In genomic region chr7:130146693-130147520, GRCh38 we compare ENCODE assay signal across 1 cellular context.
TF ChIP-seq lines count a peak whose summit lies in the region.

No MANE protein-coding gene starts in this region.

TF ChIP-seq in HepG2, 621 proteins besides CTCF, POLR2A, EP300 and RAD21 (continued from another document):
- peak; percentile 60; the same call in 1 of the 2 replicates for TF ChIP-seq THRA (CRISPR knock-in tag; IDR thresholded peaks at IDR 0.05; ENCODE audit: borderline replicate concordance)
- TF ChIP-seq MNT (IDR thresholded peaks at IDR 0.05), result no peak
- no peak for TF ChIP-seq PTBP1 (IDR thresholded peaks at IDR 0.05; ENCODE audit: low read depth, low read length, poor library complexity, severe bottlenecking)
- no peak for TF ChIP-seq MZF1 (CRISPR knock-in tag; IDR thresholded peaks at IDR 0.05; ENCODE audit: borderline replicate concordance)
- TF ChIP-seq ZNF644 (CRISPR knock-in tag; IDR thresholded peaks at IDR 0.05; ENCODE audit: low read depth), result no peak
- no peak for TF ChIP-seq ZNF124 (CRISPR knock-in tag; IDR thresholded peaks at IDR 0.05)
- no peak for TF ChIP-seq ZNF296 (CRISPR knock-in tag; conservative IDR thresholded peaks at IDR 0.05)
- TF ChIP-seq BHLHE40 (IDR thresholded peaks at IDR 0.05; ENCODE audit: low read length), result no peak
- TF ChIP-seq LRRFIP1 (CRISPR knock-in tag; conservative IDR thresholded peaks at IDR 0.05), result no peak
- peak; percentile 8 for TF ChIP-seq TEAD3 (CRISPR knock-in tag; optimal IDR thresholded peaks at IDR 0.05; ENCODE audit: borderline replicate concordance)
TF ChIP-seq in HepG2: peak in this region for 3.
